ENCODE assay signal across 19 cellular contexts in genomic region chr3:55159016-55159415, GRCh38.
"Had no signal": no experiment of that assay in that cellular context is flagged by ENCODE, and none has a peak within 500 bp of the region (broad histone marks: within the 10 kb centered on the region; RNA-seq: fewer than 3 reads in every experiment).

No MANE protein-coding gene starts in this region.

- H3K27me3 ChIP-seq: colonic mucosa, right lobe of liver, stomach, transverse colon had no signal

- H3K9me3 ChIP-seq: colonic mucosa, heart left ventricle, psoas muscle, right lobe of liver, stomach, thoracic aorta, transverse colon had no signal

- H3K27ac ChIP-seq: colonic mucosa, heart left ventricle, psoas muscle, right lobe of liver, stomach, thoracic aorta, transverse colon had no signal

- ATAC-seq: heart left ventricle; left colon; naive thymus-derived CD4-positive, alpha-beta T cell; psoas muscle; right lobe of liver had no signal

- H3K36me3 ChIP-seq: colonic mucosa, heart left ventricle, right lobe of liver, stomach, thoracic aorta, transverse colon had no signal

- H3K4me1 ChIP-seq: colonic mucosa, psoas muscle, right lobe of liver, stomach, transverse colon had no signal

- DNase-seq: colonic mucosa; effector CD4-positive, alpha-beta T cell; endodermal cell; erythroblast; heart left ventricle; hippocampal formation; left colon; naive thymus-derived CD4-positive, alpha-beta T cell; nephron progenitor cell; psoas muscle; retina; right lobe of liver; stimulated activated CD4-positive, alpha-beta T cell treated with anti-CD3 and anti-CD28 coated beads, Interleukin-12 subunit alpha, Interleukin-12 subunit beta, amount 100 ng/mL, for 4 hours; stimulated activated naive CD4-positive, alpha-beta T cell; stomach; substantia nigra; transverse colon had no signal

- H3K4me3 ChIP-seq: colonic mucosa, heart left ventricle, psoas muscle, right lobe of liver, skin epidermis, stomach, thoracic aorta, transverse colon had no signal
